In genomic region chr7:128868624-128869137, GRCh38 we compare ENCODE assay signal across 8 cellular contexts. TPM values are rescaled to one million over a fixed set of nuclear protein-coding genes. Genes with fewer than 3 reads are reported as not detected.
A peak's percentile ranks its signal among the peaks of the same experiment; 100 is the strongest.
DNase-seq lines count a peak whose midpoint lies in the region; ATAC-seq and TF ChIP-seq lines count a peak whose summit lies in the region.

No MANE protein-coding gene starts in this region.

- WGBS in sigmoid colon, 2 donors, result 14 to 43% methylated on average over 13 of the region's 13 CpGs

- DNase-seq in H7 (no peak), left ventricle myocardium superior (no peak), sigmoid colon (no peak), NCI-H774 (lab: John Stamatoyannopoulos, UW) (no peak), NCI-H1436 treated with DMSO at 0.1 percent for 48 hours (lab: John Stamatoyannopoulos, UW) (no peak), AG20443 (ENCODE audit: low spot score) (no peak), C1 segment of cervical spinal cord (lab: John Stamatoyannopoulos, UW) (no peak)

- TF ChIP-seq POLR2A in sigmoid colon (IDR thresholded peaks at IDR 0.05), result no peak

- H3K36me3 ChIP-seq in H7 (replicated peaks; ENCODE audit: control insufficient read depth, insufficient read depth, low read length), result peaks cover 1% of the 10 kb centered on the region
- peaks cover 6 to 19% (median 10%) of the 10 kb centered on the region in 4 donors for H3K36me3 ChIP-seq in sigmoid colon

- H3K4me1 ChIP-seq in sigmoid colon, result peaks cover 0 to 29% (median 28%) of the 10 kb centered on the region in 4 donors

- intact Hi-C loops in left ventricle myocardium superior (cut with micrococcal nuclease) (no loop called here), sigmoid colon (cut with DNase I) (loop anchor here (5.0 kb wide), 1 partner anchor 131 kb away; the partner anchor contains the start of gene CALU)

- no peaks in the 10 kb centered on the region for H3K9me3 ChIP-seq in sigmoid colon

- peaks cover 34% of the 10 kb centered on the region for H3K27me3 ChIP-seq in H7 (ENCODE audit: control insufficient read depth, insufficient read depth, low read length)
- no peaks in the 10 kb centered on the region for H3K27me3 ChIP-seq in sigmoid colon

- ATAC-seq in left ventricle myocardium superior, result peak; percentile 5

- H3K27ac ChIP-seq in VCaP (peak overlapping the region; percentile 65; the same call in 1 of the 2 replicates), sigmoid colon (peak overlapping the region in 1 of 4 donors; percentile 49)

- TF ChIP-seq EP300 in sigmoid colon (IDR thresholded peaks at IDR 0.05), result no peak

- H3K4me3 ChIP-seq in H7 (ENCODE audit: insufficient read depth, low read depth, low read length) (peak overlapping the region; percentile 60), sigmoid colon (peak overlapping the region; percentile 33 to 59 (median 58))

- TF ChIP-seq CTCF in VCaP (conservative IDR thresholded peaks at IDR 0.05), result no peak
- TF ChIP-seq CTCF in sigmoid colon (IDR thresholded peaks at IDR 0.05), result no peak

RNA-seq across cellular contexts. Expression of gene ATP6V1F, which starts 6.0 kb away (rescaled TPM):
- total RNA-seq in H7 (2014; rRNA removed; shearing (Covaris generic)), result 93.5 and 120 TPM in 2 replicates
- total RNA-seq in left ventricle myocardium superior (115 TPM), sigmoid colon (100 to 1,000 TPM in 3 of 4 donors, 10 to 100 TPM in 1; 96.7 to 138 (median 131) TPM)
- 100 to 1,000 TPM; 148 to 214 (median 183) TPM for polyA plus RNA-seq in sigmoid colon

RNA-seq across cellular contexts. Expression of gene FLNC, which starts 38.5 kb away (rescaled TPM):
- total RNA-seq in H7 (2014; rRNA removed; shearing (Covaris generic)), result 26.9 and 32.3 TPM in 2 replicates
- total RNA-seq in left ventricle myocardium superior (591 TPM), sigmoid colon (100 to 1,000 TPM in 3 of 4 donors, 10 to 100 TPM in 1; 95.3 to 489 (median 242) TPM)
- polyA plus RNA-seq in sigmoid colon, result 10 to 100 TPM in 1 of 3 donors, 1 to 10 TPM in 1, under 1 TPM in 1; 0.69 to 12.6 (median 5.4) TPM

RNA-seq across cellular contexts. Expression of gene KCP, which starts 41.8 kb away (rescaled TPM):
- total RNA-seq in H7 (2014; rRNA removed; shearing (Covaris generic)), result 2.5 and 3.4 TPM in 2 replicates
- total RNA-seq in left ventricle myocardium superior (0.12 TPM), sigmoid colon (under 1 TPM in 3 of 4 donors, not detected in 1; 0.14 to 0.36 (median 0.28) TPM)
- polyA plus RNA-seq in sigmoid colon, result under 1 TPM in 1 of 3 donors, not detected in 2; 0.42 TPM
